Comparison of ENCODE assay signal across 1 cellular context in the genomic region with DNA sequence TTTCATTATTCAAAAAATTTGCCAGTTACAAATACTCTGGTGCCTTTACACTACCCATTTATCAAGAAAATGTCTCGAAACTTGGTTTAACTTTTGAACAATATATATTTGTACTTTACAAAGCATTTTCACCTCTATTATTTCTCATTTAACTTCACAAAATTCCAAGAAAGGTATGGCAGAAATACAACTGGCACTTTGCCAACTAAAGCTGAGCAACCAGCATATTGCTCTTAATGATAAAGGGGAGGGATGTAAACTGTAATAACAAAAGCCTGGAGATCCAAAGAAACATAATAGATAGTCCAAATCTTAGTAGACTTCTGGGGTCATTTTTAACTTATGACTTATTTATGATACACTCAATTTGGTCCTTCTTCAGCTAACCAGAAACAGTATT.
TF ChIP-seq lines count a peak whose summit lies in the region.

No MANE protein-coding gene starts in this region.

TF ChIP-seq in HEK293, 187 proteins besides CTCF, POLR2A, EP300 and RAD21 (continued from another document):
- TF ChIP-seq, protein P1, sequence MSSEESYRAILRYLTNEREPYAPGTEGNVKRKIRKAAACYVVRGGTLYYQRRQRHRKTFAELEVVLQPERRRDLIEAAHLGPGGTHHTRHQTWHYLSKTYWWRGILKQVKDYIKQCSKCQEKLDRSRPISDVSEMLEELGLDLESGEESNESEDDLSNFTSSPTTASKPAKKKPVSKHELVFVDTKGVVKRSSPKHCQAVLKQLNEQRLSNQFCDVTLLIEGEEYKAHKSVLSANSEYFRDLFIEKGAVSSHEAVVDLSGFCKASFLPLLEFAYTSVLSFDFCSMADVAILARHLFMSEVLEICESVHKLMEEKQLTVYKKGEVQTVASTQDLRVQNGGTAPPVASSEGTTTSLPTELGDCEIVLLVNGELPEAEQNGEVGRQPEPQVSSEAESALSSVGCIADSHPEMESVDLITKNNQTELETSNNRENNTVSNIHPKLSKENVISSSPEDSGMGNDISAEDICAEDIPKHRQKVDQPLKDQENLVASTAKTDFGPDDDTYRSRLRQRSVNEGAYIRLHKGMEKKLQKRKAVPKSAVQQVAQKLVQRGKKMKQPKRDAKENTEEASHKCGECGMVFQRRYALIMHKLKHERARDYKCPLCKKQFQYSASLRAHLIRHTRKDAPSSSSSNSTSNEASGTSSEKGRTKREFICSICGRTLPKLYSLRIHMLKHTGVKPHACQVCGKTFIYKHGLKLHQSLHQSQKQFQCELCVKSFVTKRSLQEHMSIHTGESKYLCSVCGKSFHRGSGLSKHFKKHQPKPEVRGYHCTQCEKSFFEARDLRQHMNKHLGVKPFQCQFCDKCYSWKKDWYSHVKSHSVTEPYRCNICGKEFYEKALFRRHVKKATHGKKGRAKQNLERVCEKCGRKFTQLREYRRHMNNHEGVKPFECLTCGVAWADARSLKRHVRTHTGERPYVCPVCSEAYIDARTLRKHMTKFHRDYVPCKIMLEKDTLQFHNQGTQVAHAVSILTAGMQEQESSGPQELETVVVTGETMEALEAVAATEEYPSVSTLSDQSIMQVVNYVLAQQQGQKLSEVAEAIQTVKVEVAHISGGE (tag by site-specific recombination; conservative IDR thresholded peaks at IDR 0.05; ENCODE audit: low read depth), result no peak
- no peak for TF ChIP-seq ZNF423 (tag by site-specific recombination; IDR thresholded peaks at IDR 0.05)
- no peak for TF ChIP-seq SCRT2 (tag by site-specific recombination; IDR thresholded peaks at IDR 0.05)
- TF ChIP-seq ZNF560 (tag by site-specific recombination; IDR thresholded peaks at IDR 0.05; ENCODE audit: borderline replicate concordance), result no peak
TF ChIP-seq in HEK293: peak in this region for 1.
